ENCODE assay signal across 21 cellular contexts in genomic region chr19:31529121-31529520, GRCh38.
"Had no signal": no experiment of that assay in that cellular context is flagged by ENCODE, and none has a peak within 500 bp of the region (broad histone marks: within the 10 kb centered on the region; RNA-seq: fewer than 3 reads in every experiment).

No MANE protein-coding gene starts in this region.

- H3K4me2 ChIP-seq: KMS-11 had no signal

- H3K9ac ChIP-seq: KMS-11 had no signal

- H3K9me3 ChIP-seq: adrenal gland had no signal

- H3K36me3 Mint-ChIP-seq: activated naive CD8-positive, alpha-beta T cell treated with anti-CD3 and anti-CD28 coated beads, Interleukin-2, amount 10 ng/mL, durations not matched to agents 7 days and 5 days had no signal

- DNase-seq: activated CD4-positive, alpha-beta T cell treated with anti-CD3 and anti-CD28 coated beads for 4 hours; activated CD8-positive, alpha-beta memory T cell treated with anti-CD3 and anti-CD28 coated beads, Interleukin-2, amount 50 U/mL, for 48 hours; activated CD8-positive, alpha-beta T cell treated with anti-CD3 and anti-CD28 coated beads, Interleukin-2, amount 10 ng/mL, durations not matched to agents 7 days and 5 days; activated naive CD4-positive, alpha-beta T cell treated with anti-CD3 and anti-CD28 coated beads, Interleukin-2, amount 50 U/mL, for 16 hours; activated naive CD8-positive, alpha-beta T cell treated with anti-CD3 and anti-CD28 coated beads, Interleukin-2, amount 10 ng/mL, durations not matched to agents 7 days and 5 days; activated T-cell treated with anti-CD3 and anti-CD28 coated beads, Interleukin-2, amount 50 U/mL, for 1 hour; adrenal gland; anterior cingulate cortex; MM.1S; NCI-H1105; NCI-H1436 treated with DMSO at 0.1 percent for 48 hours; NCI-H187; NCI-H2081; NCI-H524; PC-3; SHP77 treated with DMSO at 0.1 percent for 48 hours; T-helper 1 cell; WERI-Rb-1 had no signal

- H3K27me3 Mint-ChIP-seq: activated naive CD8-positive, alpha-beta T cell treated with anti-CD3 and anti-CD28 coated beads, Interleukin-2, amount 10 ng/mL, durations not matched to agents 7 days and 5 days had no signal

- ATAC-seq: activated CD8-positive, alpha-beta T cell treated with anti-CD3 and anti-CD28 coated beads, Interleukin-2, amount 10 ng/mL, durations not matched to agents 7 days and 5 days; PC-3 had no signal

- H3K4me3 ChIP-seq: adrenal gland, breast epithelium had no signal

- H3K27ac ChIP-seq: adrenal gland, breast epithelium, KMS-11, WERI-Rb-1 had no signal

- H3K36me3 ChIP-seq: adrenal gland, breast epithelium, WERI-Rb-1 had no signal

- H3K27me3 ChIP-seq: adrenal gland had no signal

- H3K4me3 Mint-ChIP-seq: activated CD8-positive, alpha-beta T cell treated with anti-CD3 and anti-CD28 coated beads, Interleukin-2, amount 10 ng/mL, durations not matched to agents 7 days and 5 days; activated naive CD8-positive, alpha-beta T cell treated with anti-CD3 and anti-CD28 coated beads, Interleukin-2, amount 10 ng/mL, durations not matched to agents 7 days and 5 days; central memory CD8-positive, alpha-beta T cell had no signal

- H3K4me1 Mint-ChIP-seq: activated naive CD8-positive, alpha-beta T cell treated with anti-CD3 and anti-CD28 coated beads, Interleukin-2, amount 10 ng/mL, durations not matched to agents 7 days and 5 days; central memory CD8-positive, alpha-beta T cell had no signal

- H3K27ac Mint-ChIP-seq: activated CD8-positive, alpha-beta T cell treated with anti-CD3 and anti-CD28 coated beads, Interleukin-2, amount 10 ng/mL, durations not matched to agents 7 days and 5 days; activated naive CD8-positive, alpha-beta T cell treated with anti-CD3 and anti-CD28 coated beads, Interleukin-2, amount 10 ng/mL, durations not matched to agents 7 days and 5 days had no signal

- H3K4me1 ChIP-seq: adrenal gland, breast epithelium had no signal
